1 cellular context compared by ENCODE assay signal in the genomic region with DNA sequence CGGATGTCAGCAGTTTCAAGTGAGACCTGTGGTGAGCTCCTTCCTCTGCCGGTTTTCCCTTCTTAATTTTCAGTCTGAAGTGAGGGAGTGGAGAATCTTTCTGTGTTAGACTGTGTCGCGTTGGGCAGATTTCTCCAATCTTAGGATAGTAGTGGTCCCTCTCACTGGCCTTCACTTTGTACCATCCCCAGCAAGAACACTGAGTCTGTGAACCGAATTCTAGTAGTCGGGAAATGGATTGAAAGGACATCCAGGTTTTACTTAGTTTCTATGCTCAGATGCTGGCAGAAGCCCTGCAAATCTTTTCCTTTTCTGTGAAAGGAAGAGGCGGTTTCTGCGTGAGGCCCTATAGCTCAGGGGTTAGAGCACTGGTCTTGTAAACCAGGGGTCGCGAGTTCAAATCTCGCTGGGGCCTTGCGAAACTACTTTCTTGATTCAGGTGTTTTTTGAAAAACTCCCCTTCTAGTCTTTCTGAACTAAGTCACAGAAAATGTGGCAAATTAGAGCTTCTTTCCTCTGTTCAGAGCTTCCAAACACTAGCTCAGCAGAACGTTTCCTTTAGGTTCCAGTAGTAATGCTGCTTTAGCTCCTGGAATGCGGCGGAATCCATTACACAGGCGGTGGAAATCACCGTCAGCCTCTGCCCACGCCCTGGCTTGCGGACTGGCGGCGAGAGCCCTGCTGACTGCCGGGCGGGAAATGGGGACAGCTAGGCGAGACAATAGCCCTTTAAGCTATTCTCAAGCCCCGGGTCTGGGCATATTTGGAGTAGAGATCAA.
A peak's percentile ranks its signal among the peaks of the same experiment; 100 is the strongest.
TF ChIP-seq lines count a peak whose summit lies in the region.

No MANE protein-coding gene starts in this region.

TF ChIP-seq in GM12878, 131 proteins besides CTCF, POLR2A, EP300 and RAD21 (continues in another document):
- no peak for TF ChIP-seq PAX8 (IDR thresholded peaks at IDR 0.05)
- TF ChIP-seq TCF7 (IDR thresholded peaks at IDR 0.05; ENCODE audit: borderline replicate concordance), result peak; percentile 78
- TF ChIP-seq STAT3 (IDR thresholded peaks at IDR 0.05; ENCODE audit: low read depth, low read length), result peak; percentile 58; the same call in 1 of the 2 replicates
- peak; percentile 79 for TF ChIP-seq TBL1XR1 (IDR thresholded peaks at IDR 0.05; ENCODE audit: low read depth, low read length)
- peak; percentile 64; the same call in 1 of the 2 replicates for TF ChIP-seq ATF2 (IDR thresholded peaks at IDR 0.05; ENCODE audit: low read length)
- TF ChIP-seq PBX3 (IDR thresholded peaks at IDR 0.05; ENCODE audit: insufficient replicate concordance, low read depth, low read length), result no peak
- TF ChIP-seq CREB1 (IDR thresholded peaks at IDR 0.05; ENCODE audit: low read depth), result peak; percentile 36; the same call in 1 of the 2 replicates
- no peak for TF ChIP-seq NFXL1 (IDR thresholded peaks at IDR 0.05; ENCODE audit: borderline replicate concordance)
- no peak for TF ChIP-seq MTA2 (IDR thresholded peaks at IDR 0.05; ENCODE audit: low read depth)
- TF ChIP-seq NFYA (IDR thresholded peaks at IDR 0.05; ENCODE audit: borderline replicate concordance, low read depth, low read length), result no peak
- no peak for TF ChIP-seq ATF3 (IDR thresholded peaks at IDR 0.05; ENCODE audit: borderline replicate concordance, extremely low read depth, low read depth, low read length)
- TF ChIP-seq, protein P1, sequence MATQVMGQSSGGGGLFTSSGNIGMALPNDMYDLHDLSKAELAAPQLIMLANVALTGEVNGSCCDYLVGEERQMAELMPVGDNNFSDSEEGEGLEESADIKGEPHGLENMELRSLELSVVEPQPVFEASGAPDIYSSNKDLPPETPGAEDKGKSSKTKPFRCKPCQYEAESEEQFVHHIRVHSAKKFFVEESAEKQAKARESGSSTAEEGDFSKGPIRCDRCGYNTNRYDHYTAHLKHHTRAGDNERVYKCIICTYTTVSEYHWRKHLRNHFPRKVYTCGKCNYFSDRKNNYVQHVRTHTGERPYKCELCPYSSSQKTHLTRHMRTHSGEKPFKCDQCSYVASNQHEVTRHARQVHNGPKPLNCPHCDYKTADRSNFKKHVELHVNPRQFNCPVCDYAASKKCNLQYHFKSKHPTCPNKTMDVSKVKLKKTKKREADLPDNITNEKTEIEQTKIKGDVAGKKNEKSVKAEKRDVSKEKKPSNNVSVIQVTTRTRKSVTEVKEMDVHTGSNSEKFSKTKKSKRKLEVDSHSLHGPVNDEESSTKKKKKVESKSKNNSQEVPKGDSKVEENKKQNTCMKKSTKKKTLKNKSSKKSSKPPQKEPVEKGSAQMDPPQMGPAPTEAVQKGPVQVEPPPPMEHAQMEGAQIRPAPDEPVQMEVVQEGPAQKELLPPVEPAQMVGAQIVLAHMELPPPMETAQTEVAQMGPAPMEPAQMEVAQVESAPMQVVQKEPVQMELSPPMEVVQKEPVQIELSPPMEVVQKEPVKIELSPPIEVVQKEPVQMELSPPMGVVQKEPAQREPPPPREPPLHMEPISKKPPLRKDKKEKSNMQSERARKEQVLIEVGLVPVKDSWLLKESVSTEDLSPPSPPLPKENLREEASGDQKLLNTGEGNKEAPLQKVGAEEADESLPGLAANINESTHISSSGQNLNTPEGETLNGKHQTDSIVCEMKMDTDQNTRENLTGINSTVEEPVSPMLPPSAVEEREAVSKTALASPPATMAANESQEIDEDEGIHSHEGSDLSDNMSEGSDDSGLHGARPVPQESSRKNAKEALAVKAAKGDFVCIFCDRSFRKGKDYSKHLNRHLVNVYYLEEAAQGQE (IDR thresholded peaks at IDR 0.05; ENCODE audit: low read depth, low read length), result 0 out of 2 replicates have a peak, but pooled peaks have one; percentile 6
- TF ChIP-seq, protein P2, sequence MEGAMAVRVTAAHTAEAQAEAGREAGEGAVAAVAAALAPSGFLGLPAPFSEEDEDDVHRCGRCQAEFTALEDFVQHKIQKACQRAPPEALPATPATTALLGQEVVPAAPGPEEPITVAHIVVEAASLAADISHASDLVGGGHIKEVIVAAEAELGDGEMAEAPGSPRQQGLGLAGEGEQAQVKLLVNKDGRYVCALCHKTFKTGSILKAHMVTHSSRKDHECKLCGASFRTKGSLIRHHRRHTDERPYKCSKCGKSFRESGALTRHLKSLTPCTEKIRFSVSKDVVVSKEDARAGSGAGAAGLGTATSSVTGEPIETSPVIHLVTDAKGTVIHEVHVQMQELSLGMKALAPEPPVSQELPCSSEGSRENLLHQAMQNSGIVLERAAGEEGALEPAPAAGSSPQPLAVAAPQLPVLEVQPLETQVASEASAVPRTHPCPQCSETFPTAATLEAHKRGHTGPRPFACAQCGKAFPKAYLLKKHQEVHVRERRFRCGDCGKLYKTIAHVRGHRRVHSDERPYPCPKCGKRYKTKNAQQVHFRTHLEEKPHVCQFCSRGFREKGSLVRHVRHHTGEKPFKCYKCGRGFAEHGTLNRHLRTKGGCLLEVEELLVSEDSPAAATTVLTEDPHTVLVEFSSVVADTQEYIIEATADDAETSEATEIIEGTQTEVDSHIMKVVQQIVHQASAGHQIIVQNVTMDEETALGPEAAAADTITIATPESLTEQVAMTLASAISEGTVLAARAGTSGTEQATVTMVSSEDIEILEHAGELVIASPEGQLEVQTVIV (IDR thresholded peaks at IDR 0.05; ENCODE audit: borderline replicate concordance, partially characterized antibody), result no peak
- peak; percentile 75; the same call in 1 of the 2 replicates for TF ChIP-seq ZNF207 (IDR thresholded peaks at IDR 0.05; ENCODE audit: borderline replicate concordance)
- no peak for TF ChIP-seq SRF (IDR thresholded peaks at IDR 0.05; ENCODE audit: low read depth in 2 of 2, low read length in 2 of 2)
- no peak for TF ChIP-seq GATAD2B (conservative IDR thresholded peaks at IDR 0.05; ENCODE audit: low read depth)
- no peak for TF ChIP-seq MXI1 (IDR thresholded peaks at IDR 0.05; ENCODE audit: low read depth, low read length)
- 0 out of 2 replicates have a peak, but pooled peaks have one; percentile 33 for TF ChIP-seq LARP7 (IDR thresholded peaks at IDR 0.05)
- TF ChIP-seq DPF2 (IDR thresholded peaks at IDR 0.05), result peak; percentile 67
- no peak for TF ChIP-seq MLLT1 (IDR thresholded peaks at IDR 0.05)
- TF ChIP-seq ZNF622 (IDR thresholded peaks at IDR 0.05), result no peak
- TF ChIP-seq SMAD1 (IDR thresholded peaks at IDR 0.05; ENCODE audit: low read depth, partially characterized antibody), result no peak
- 0 out of 2 replicates have a peak, but pooled peaks have one; percentile 46 for TF ChIP-seq ZBTB33 (IDR thresholded peaks at IDR 0.05)
- peak; percentile 80 for TF ChIP-seq SPI1 (IDR thresholded peaks at IDR 0.05; ENCODE audit: borderline replicate concordance, insufficient read depth, low read depth, low read length)
- TF ChIP-seq SMAD5 (IDR thresholded peaks at IDR 0.05; ENCODE audit: low read depth), result no peak
- no peak for TF ChIP-seq CBX3 (IDR thresholded peaks at IDR 0.05; ENCODE audit: borderline replicate concordance, low read depth)
- TF ChIP-seq YBX1 (IDR thresholded peaks at IDR 0.05), result no peak
- no peak for TF ChIP-seq PRDM15 (CRISPR knock-in tag; IDR thresholded peaks at IDR 0.05)
- no peak for TF ChIP-seq MEF2A (IDR thresholded peaks at IDR 0.05; ENCODE audit: insufficient read depth, low read depth, low read length)
- TF ChIP-seq FOS (IDR thresholded peaks at IDR 0.05; ENCODE audit: borderline replicate concordance, extremely low read depth, insufficient read length), result no peak
- TF ChIP-seq MAX (IDR thresholded peaks at IDR 0.05; ENCODE audit: low read depth, low read length), result no peak; the same call in 1 of the 2 replicates
- TF ChIP-seq CBFB (IDR thresholded peaks at IDR 0.05; ENCODE audit: low read depth), result peak; percentile 48; the same call in 1 of the 2 replicates
- TF ChIP-seq FOXK2 (IDR thresholded peaks at IDR 0.05), result no peak
- TF ChIP-seq, protein P3, sequence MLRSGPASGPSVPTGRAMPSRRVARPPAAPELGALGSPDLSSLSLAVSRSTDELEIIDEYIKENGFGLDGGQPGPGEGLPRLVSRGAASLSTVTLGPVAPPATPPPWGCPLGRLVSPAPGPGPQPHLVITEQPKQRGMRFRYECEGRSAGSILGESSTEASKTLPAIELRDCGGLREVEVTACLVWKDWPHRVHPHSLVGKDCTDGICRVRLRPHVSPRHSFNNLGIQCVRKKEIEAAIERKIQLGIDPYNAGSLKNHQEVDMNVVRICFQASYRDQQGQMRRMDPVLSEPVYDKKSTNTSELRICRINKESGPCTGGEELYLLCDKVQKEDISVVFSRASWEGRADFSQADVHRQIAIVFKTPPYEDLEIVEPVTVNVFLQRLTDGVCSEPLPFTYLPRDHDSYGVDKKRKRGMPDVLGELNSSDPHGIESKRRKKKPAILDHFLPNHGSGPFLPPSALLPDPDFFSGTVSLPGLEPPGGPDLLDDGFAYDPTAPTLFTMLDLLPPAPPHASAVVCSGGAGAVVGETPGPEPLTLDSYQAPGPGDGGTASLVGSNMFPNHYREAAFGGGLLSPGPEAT (IDR thresholded peaks at IDR 0.05; ENCODE audit: low read depth), result peak; percentile 87
- no peak for TF ChIP-seq HCFC1 (IDR thresholded peaks at IDR 0.05; ENCODE audit: low read length)
- TF ChIP-seq WRNIP1 (IDR thresholded peaks at IDR 0.05; ENCODE audit: borderline replicate concordance, low read depth, low read length), result no peak
